Comparison of ENCODE assay signal across 12 cellular contexts in the genomic region with DNA sequence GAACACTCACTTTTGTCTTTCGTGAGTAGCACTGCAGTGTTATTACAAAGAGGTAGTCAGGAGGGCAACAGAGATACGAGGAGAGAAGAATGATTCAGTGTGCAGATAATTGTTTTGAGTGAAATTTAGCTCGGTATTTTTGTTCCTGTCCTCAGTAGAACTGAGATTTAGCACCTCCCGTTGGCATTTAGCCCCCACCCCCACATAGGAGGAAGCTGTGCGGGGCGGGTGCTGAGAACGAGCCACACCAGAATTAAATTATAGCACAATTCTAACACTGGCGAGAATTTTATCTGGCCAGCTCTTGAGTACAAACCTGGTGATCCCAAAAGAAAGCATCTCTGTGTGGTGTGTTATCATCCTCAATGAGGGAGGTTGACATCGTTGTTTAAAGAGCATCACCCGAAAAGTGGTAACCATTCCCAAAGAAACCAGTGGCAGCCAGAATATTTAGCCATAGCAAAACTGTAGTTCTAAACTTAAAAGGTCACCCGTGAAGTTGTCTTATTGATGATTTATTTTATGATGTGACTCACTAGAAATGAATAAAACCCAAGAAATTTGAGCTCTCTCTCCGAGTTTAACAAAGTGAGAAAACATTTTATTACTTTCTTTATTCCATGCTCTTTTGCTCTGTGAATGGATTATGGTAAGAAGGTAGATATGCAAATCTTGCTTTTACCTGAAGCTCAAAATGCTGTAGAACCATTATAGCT.
"Had no signal": no experiment of that assay in that cellular context is flagged by ENCODE, and none has a peak within 500 bp of the region (broad histone marks: within the 10 kb centered on the region; RNA-seq: fewer than 3 reads in every experiment).

No MANE protein-coding gene starts in this region.

- H3K4me3 ChIP-seq: esophagus squamous epithelium, heart left ventricle, mucosa of descending colon, skin epidermis, stomach, thoracic aorta had no signal

- ATAC-seq: activated CD4-positive, CD25-positive, alpha-beta regulatory T cell treated with anti-CD3 and anti-CD28 coated beads, Interleukin-2, amount 50 U/mL, for 24 hours; activated naive CD4-positive, alpha-beta T cell treated with anti-CD3 and anti-CD28 coated beads, Interleukin-2, amount 50 U/mL, for 72 hours; heart left ventricle; mucosa of descending colon; natural killer cell treated with Interleukin-12 subunit alpha and Interleukin-12 subunit beta and Interleukin-15 and Interleukin-18, amount 100 ng/mL, for 72 hours had no signal

- H3K4me1 ChIP-seq: esophagus squamous epithelium, heart left ventricle, stomach had no signal

- H3K9me3 ChIP-seq: esophagus squamous epithelium, heart left ventricle, mucosa of descending colon, stomach, thoracic aorta had no signal

- H3K27ac ChIP-seq: esophagus squamous epithelium, heart left ventricle, skin epidermis, stomach had no signal

- H3K36me3 ChIP-seq: esophagus squamous epithelium, heart left ventricle, stomach, thoracic aorta had no signal

- DNase-seq: esophagus squamous epithelium; foreskin melanocyte; heart left ventricle; mucosa of descending colon; occipital lobe; stimulated activated CD4-positive, alpha-beta T cell treated with anti-CD3 and anti-CD28 coated beads, Interleukin-4, amount 100 ng/mL, for 4 hours; stomach had no signal

- H3K27me3 ChIP-seq: esophagus squamous epithelium, heart left ventricle, stomach had no signal
